Comparison of ENCODE assay signal across 9 cellular contexts in the genomic region with DNA sequence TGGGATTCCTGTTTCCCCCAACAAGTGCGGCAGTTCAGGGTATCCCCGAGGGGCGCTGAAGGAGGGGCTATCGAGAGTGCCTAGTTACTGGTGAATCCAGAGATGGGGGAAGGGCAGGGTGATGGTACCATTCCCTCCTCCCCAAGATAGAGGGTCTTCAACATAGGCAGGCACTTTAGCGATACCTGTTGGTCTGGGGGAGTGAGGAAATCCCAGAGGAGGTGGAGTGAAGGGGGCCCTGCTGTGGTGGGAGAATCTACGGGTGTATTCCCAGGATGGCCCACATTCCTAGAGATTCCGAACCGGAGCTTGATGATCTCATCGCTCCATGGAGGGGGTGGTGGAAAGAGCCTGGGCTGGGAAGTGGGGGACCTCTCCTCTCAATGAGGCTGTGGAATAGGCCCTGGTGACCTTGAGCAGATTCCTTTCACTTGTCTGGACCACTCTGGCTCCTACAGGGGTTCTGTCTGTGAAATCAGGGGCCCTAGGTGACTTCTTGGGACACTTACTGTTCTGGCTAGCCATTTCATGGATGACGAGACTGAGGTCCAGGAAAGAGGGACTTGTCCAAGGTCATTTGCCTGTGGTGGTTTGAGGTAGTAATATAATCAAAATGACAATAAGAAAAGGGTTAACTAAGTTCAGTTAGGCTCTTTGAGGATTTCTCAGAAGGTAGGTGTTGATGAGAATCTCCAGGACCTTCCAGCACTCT. TPM values are rescaled to one million over a fixed set of nuclear protein-coding genes. Genes with fewer than 3 reads are reported as not detected.
DNase-seq lines count a peak whose midpoint lies in the region; ATAC-seq and TF ChIP-seq lines count a peak whose summit lies in the region.
"Had no signal": no experiment of that assay in that cellular context is flagged by ENCODE, and none has a peak within 500 bp of the region (broad histone marks: within the 10 kb centered on the region; RNA-seq: fewer than 3 reads in every experiment).

No MANE protein-coding gene starts in this region.

- intact Hi-C loops in mammary epithelial cell (cut with micrococcal nuclease), result no loop called here

- peak overlapping the region; percentile 92 for H3K4me3 ChIP-seq in HUES48 (ENCODE audit: low read depth, low read length)
- peak overlapping the region; percentile 55 to 89 (median 65) for H3K4me3 ChIP-seq in mammary epithelial cell (replicated peaks in 1 of 3; ENCODE audit: insufficient read depth in 1 of 3, low read depth in 2 of 3, low read length in 3 of 3)
- peak overlapping the region in 1 of 2 donors; percentile 44 for H3K4me3 ChIP-seq in stomach smooth muscle (ENCODE audit: low read length in 2 of 2)

- H3K27ac ChIP-seq in HUES48 (ENCODE audit: low read depth, low read length) (peak overlapping the region; percentile 86), mammary epithelial cell (ENCODE audit: insufficient read depth, low read depth, low read length) (peak overlapping the region; percentile 15), stomach smooth muscle (ENCODE audit: low read length) (peak overlapping the region; percentile 18)

- H3K36me3 Mint-ChIP-seq in activated CD4-positive, alpha-beta T cell treated with anti-CD3 and anti-CD28 coated beads, Interleukin-2, amount 10 ng/mL, durations not matched to agents 7 days and 5 days (ENCODE audit: low read depth), result no peaks in the 10 kb centered on the region
- H3K36me3 Mint-ChIP-seq: naive thymus-derived CD4-positive, alpha-beta T cell had no signal

- no peaks in the 10 kb centered on the region for H3K9me3 ChIP-seq in HUES48 (ENCODE audit: control insufficient read depth, insufficient read depth, low read length)
- H3K9me3 ChIP-seq in mammary epithelial cell (replicated peaks; ENCODE audit: insufficient read depth, low read length), result no peaks in the 10 kb centered on the region
- H3K9me3 ChIP-seq in stomach smooth muscle (ENCODE audit: control insufficient read depth in 2 of 2, low read length in 2 of 2), result no peaks in the 10 kb centered on the region

- H4K20me1 ChIP-seq in mammary epithelial cell (ENCODE audit: insufficient read depth, low read length), result no peaks in the 10 kb centered on the region

- no peak overlapping the region for H3K27ac Mint-ChIP-seq in activated CD4-positive, alpha-beta T cell treated with anti-CD3 and anti-CD28 coated beads, Interleukin-2, amount 10 ng/mL, durations not matched to agents 7 days and 5 days

- DNase-seq in mammary epithelial cell (no peak), kidney tubule cell (ENCODE audit: low spot score) (peak; percentile 48), NCI-H774 (lab: John Stamatoyannopoulos, UW) (no peak), NK-92 (lab: John Stamatoyannopoulos, UW; ENCODE audit: unreplicated experiment) (no peak)
- DNase-seq in activated CD4-positive, alpha-beta T cell treated with anti-CD3 and anti-CD28 coated beads, Interleukin-2, amount 10 ng/mL, durations not matched to agents 7 days and 5 days, result no peak

- POLR2A ChIA-PET in activated CD4-positive, alpha-beta T cell treated with anti-CD3 and anti-CD28 coated beads, Interleukin-2, amount 10 ng/mL, durations not matched to agents 7 days and 5 days (lab: Charles Lee), result no interaction called here

- H3K4me1 Mint-ChIP-seq in activated CD4-positive, alpha-beta T cell treated with anti-CD3 and anti-CD28 coated beads, Interleukin-2, amount 10 ng/mL, durations not matched to agents 7 days and 5 days, result peaks cover 22% of the 10 kb centered on the region

- no peaks in the 10 kb centered on the region for H3K36me3 ChIP-seq in HUES48 (ENCODE audit: control insufficient read depth, insufficient read depth, low read length)
- H3K36me3 ChIP-seq in mammary epithelial cell (ENCODE audit: insufficient read depth, low read length), result no peaks in the 10 kb centered on the region
- H3K36me3 ChIP-seq in stomach smooth muscle (ENCODE audit: control insufficient read depth in 2 of 2, insufficient read depth in 2 of 2, low read length in 2 of 2), result no peaks in the 10 kb centered on the region

- H3K27me3 ChIP-seq in HUES48 (ENCODE audit: control insufficient read depth, insufficient read depth, low read length) (no peaks in the 10 kb centered on the region), mammary epithelial cell (ENCODE audit: insufficient read depth, low read length) (no peaks in the 10 kb centered on the region), stomach smooth muscle (ENCODE audit: control insufficient read depth in 1 of 2, insufficient read depth in 2 of 2, low read length in 2 of 2) (no peaks in the 10 kb centered on the region)

- no peaks in the 10 kb centered on the region for H3K9me3 Mint-ChIP-seq in activated CD4-positive, alpha-beta T cell treated with anti-CD3 and anti-CD28 coated beads, Interleukin-2, amount 10 ng/mL, durations not matched to agents 7 days and 5 days

- CTCF ChIA-PET in mammary epithelial cell (lab: Charles Lee; ENCODE audit: low non-redundant PET), result no interaction called here
- CTCF ChIA-PET in activated CD4-positive, alpha-beta T cell treated with anti-CD3 and anti-CD28 coated beads, Interleukin-2, amount 10 ng/mL, durations not matched to agents 7 days and 5 days (lab: Charles Lee), result interaction anchor here (2.2 kb wide), 1 partner anchor 43 kb away, joined by 7 read pairs; no protein-coding TSS in a partner anchor

- 30% methylated on average over 7 of the region's 10 CpGs for WGBS in mammary epithelial cell (ENCODE audit: low coverage, missing lambda C conversion rate)

- peak overlapping the region; percentile 10 for H2AFZ ChIP-seq in mammary epithelial cell (ENCODE audit: low read depth, low read length)

- no peak for ATAC-seq in GM19452 (IDR thresholded peaks at IDR 0.05; ENCODE audit: unreplicated experiment)

- TF ChIP-seq CTCF in mammary epithelial cell (conservative IDR thresholded peaks at IDR 0.05 in 1 of 2, IDR thresholded peaks at IDR 0.05 in 1 of 2; ENCODE audit: extremely low read depth in 1 of 2, insufficient read depth in 1 of 2, low read depth in 1 of 2, low read length in 2 of 2), result no peak

- dilution Hi-C loops in mammary epithelial cell (cut with HindIII; ENCODE audit: low sequenced_read_pairs), result no loop called here

- peaks cover 73% of the 10 kb centered on the region for H3K79me2 ChIP-seq in mammary epithelial cell (ENCODE audit: insufficient read depth, low read length)

- BruUV-seq in mammary epithelial cell (replicated peaks; lab: Mats Ljungman, UMichigan), result no TSS peak

- H3K27me3 Mint-ChIP-seq in activated CD4-positive, alpha-beta T cell treated with anti-CD3 and anti-CD28 coated beads, Interleukin-2, amount 10 ng/mL, durations not matched to agents 7 days and 5 days, result peaks cover 31% of the 10 kb centered on the region

- H3K4me1 ChIP-seq in HUES48 (ENCODE audit: control insufficient read depth, insufficient read depth, low read length) (peaks cover 39% of the 10 kb centered on the region), mammary epithelial cell (ENCODE audit: insufficient read depth, low read length) (peaks cover 48% of the 10 kb centered on the region), stomach smooth muscle (ENCODE audit: control insufficient read depth, insufficient read depth, low read length) (peaks cover 26% of the 10 kb centered on the region)

- in situ Hi-C loops in mammary epithelial cell (cut with MboI; ENCODE audit: low sequenced_read_pairs in 2 of 2), result loop anchor here in 1 of 2 donors (5.0 kb wide), 1 partner anchor 38 kb away; no protein-coding TSS in a partner anchor

- no peak overlapping the region for H3K4me3 Mint-ChIP-seq in activated CD4-positive, alpha-beta T cell treated with anti-CD3 and anti-CD28 coated beads, Interleukin-2, amount 10 ng/mL, durations not matched to agents 7 days and 5 days

- peak overlapping the region; percentile 91 for H3K4me2 ChIP-seq in mammary epithelial cell (ENCODE audit: insufficient read depth, low read depth, low read length)

- peak overlapping the region; percentile 16; the same call in 1 of the 2 replicates for H3K9ac ChIP-seq in HUES48 (ENCODE audit: low read depth, low read length)
- peak overlapping the region; percentile 39 for H3K9ac ChIP-seq in mammary epithelial cell (ENCODE audit: insufficient read depth, low read length)
- H3K9ac ChIP-seq in stomach smooth muscle (ENCODE audit: low read length in 2 of 2), result no peak overlapping the region

RNA-seq across cellular contexts. Expression of a gene that starts 52.7 kb away (rescaled TPM):
- 10 to 100 TPM in 1 of 2 donors, 1 to 10 TPM in 1; 9.2 to 60.0 TPM for total RNA-seq in mammary epithelial cell
- 7.6 TPM for polyA plus RNA-seq in mammary epithelial cell
- 7.9 TPM for polyA minus RNA-seq in mammary epithelial cell
- not detected for total RNA-seq in activated CD4-positive, alpha-beta T cell treated with anti-CD3 and anti-CD28 coated beads, Interleukin-2, amount 10 ng/mL, durations not matched to agents 7 days and 5 days
- total RNA-seq: naive thymus-derived CD4-positive, alpha-beta T cell had no signal
- polyA plus RNA-seq: naive thymus-derived CD4-positive, alpha-beta T cell had no signal

Comparison
In these comparisons a context has a peak if more than half of its experiments do, and no peak if none do; other contexts are left out.
1. H3K27ac ChIP-seq: peak in every context shown above with its lines; median percentile 86 in HUES48; 18 in stomach smooth muscle; 15 in mammary epithelial cell.
2. H3K9ac ChIP-seq: peak in HUES48 (single experiment) and mammary epithelial cell (single experiment); none in stomach smooth muscle (0 of 2).
3. RNA of a gene that starts 52.7 kb away (total RNA-seq): 9.2 to 60.0 TPM in mammary epithelial cell; not detected in activated CD4-positive, alpha-beta T cell treated with anti-CD3 and anti-CD28 coated beads, Interleukin-2, amount 10 ng/mL, durations not matched to agents 7 days and 5 days; every median in the first group is over 4 times any median in the second.